Comparison of ENCODE assay signal across 16 cellular contexts in the genomic region with DNA sequence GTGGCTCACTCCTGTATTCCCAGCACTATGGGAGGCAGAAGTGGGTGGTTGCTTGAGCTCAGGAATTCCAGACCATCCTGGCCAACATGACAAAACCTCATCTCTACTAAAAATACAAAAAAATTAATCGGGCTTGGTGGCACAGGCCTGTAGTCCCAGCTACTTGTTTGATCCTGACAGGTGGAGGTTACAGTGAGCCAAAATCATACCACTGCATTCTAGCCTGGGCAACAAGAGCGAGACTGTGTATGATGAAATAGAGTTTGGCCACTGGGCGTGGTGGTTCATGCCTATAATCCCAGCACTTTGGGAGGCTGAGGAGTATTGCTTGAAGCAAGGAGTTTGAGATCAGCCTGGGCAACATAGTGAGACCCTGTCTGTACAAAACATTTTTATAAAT.
"Had no signal": no experiment of that assay in that cellular context is flagged by ENCODE, and none has a peak within 500 bp of the region (broad histone marks: within the 10 kb centered on the region; RNA-seq: fewer than 3 reads in every experiment).

No MANE protein-coding gene starts in this region.

- H3K9ac ChIP-seq: neural progenitor cell had no signal

- DNase-seq: esophagus squamous epithelium; glutamatergic neuron; islet precursor cell; mucosa of descending colon; natural killer cell; nucleus accumbens; ovary; sigmoid colon; small intestine; stimulated activated CD4-positive, alpha-beta T cell treated with anti-CD3 and anti-CD28 coated beads, Interleukin-12 subunit alpha, Interleukin-12 subunit beta, amount 100 ng/mL, for 4 hours had no signal

- H3K4me3 ChIP-seq: esophagus squamous epithelium, gastroesophageal sphincter, mucosa of descending colon, neural progenitor cell, ovary, right atrium auricular region, sigmoid colon, tibial nerve had no signal

- FAIRE-seq: colon, small intestine had no signal

- H3K4me2 ChIP-seq: neural progenitor cell had no signal

- H3K9me3 ChIP-seq: esophagus squamous epithelium, gastroesophageal sphincter, mucosa of descending colon, ovary, right atrium auricular region, sigmoid colon, tibial nerve had no signal

- ATAC-seq: gastroesophageal sphincter, left lobe of liver, mucosa of descending colon, natural killer cell had no signal

- H3K4me1 ChIP-seq: esophagus squamous epithelium, right atrium auricular region, sigmoid colon had no signal

- H3K36me3 ChIP-seq: esophagus squamous epithelium, gastroesophageal sphincter, neural progenitor cell, ovary, right atrium auricular region, sigmoid colon, tibial nerve had no signal

- H2AFZ ChIP-seq: neural progenitor cell had no signal

- H3K27me3 ChIP-seq: esophagus squamous epithelium, gastroesophageal sphincter, neural progenitor cell, ovary, right atrium auricular region, sigmoid colon, tibial nerve had no signal

- H3K27ac ChIP-seq: esophagus squamous epithelium, gastroesophageal sphincter, neural progenitor cell, ovary, right atrium auricular region, sigmoid colon, tibial nerve had no signal
